Comparison of ENCODE assay signal across 23 cellular contexts in the genomic region with DNA sequence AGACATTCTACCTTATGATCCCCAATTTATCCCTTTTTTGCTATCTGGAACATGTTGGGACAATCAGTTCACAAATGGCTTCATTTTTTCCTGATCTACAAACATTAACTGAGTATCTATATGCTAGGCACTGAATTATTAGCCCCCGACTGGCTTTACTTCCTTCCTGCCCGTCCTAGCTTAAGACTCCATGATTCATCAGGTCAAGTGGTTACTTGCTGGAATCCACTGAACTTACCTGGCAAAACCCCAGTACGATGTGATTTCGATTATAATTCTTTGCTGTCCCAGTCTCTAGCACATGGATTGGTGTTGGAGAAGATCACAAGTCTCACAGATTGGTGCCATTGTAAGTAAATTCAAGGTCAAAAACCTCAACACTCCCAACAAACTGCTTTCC.
"Had no signal": no experiment of that assay in that cellular context is flagged by ENCODE, and none has a peak within 500 bp of the region (broad histone marks: within the 10 kb centered on the region; RNA-seq: fewer than 3 reads in every experiment).

No MANE protein-coding gene starts in this region.

- H3K9me3 Mint-ChIP-seq: activated CD8-positive, alpha-beta T cell treated with anti-CD3 and anti-CD28 coated beads for 36 hours; activated naive CD4-positive, alpha-beta T cell treated with anti-CD3 and anti-CD28 coated beads, Interleukin-2, amount 50 U/mL, for 24 hours; activated T-helper 1 cell treated with anti-CD3 and anti-CD28 coated beads, Interleukin-12 subunit alpha, Interleukin-12 subunit beta, Interleukin-2, Interleukin-4 antibody, amounts not matched to agents 30 ng/mL and 10 ng/mL and 1 ng/mL, durations not matched to agents 14 hours and 24 hours and 36 hours had no signal

- H3K27ac Mint-ChIP-seq: activated CD8-positive, alpha-beta T cell treated with anti-CD3 and anti-CD28 coated beads for 36 hours; activated T-helper 1 cell treated with anti-CD3 and anti-CD28 coated beads, Interleukin-12 subunit alpha, Interleukin-12 subunit beta, Interleukin-2, Interleukin-4 antibody, amounts not matched to agents 30 ng/mL and 10 ng/mL and 1 ng/mL, durations not matched to agents 14 hours and 24 hours and 36 hours; T-helper 17 cell had no signal

- H3K4me1 ChIP-seq: Peyer's patch had no signal

- H3K27me3 Mint-ChIP-seq: activated CD8-positive, alpha-beta T cell treated with anti-CD3 and anti-CD28 coated beads for 36 hours; activated naive CD4-positive, alpha-beta T cell treated with anti-CD3 and anti-CD28 coated beads, Interleukin-2, amount 50 U/mL, for 24 hours; T-helper 17 cell had no signal

- H3K27me3 ChIP-seq: body of pancreas, cardiac muscle cell, Peyer's patch had no signal

- H3K27ac ChIP-seq: body of pancreas, cardiac muscle cell, Peyer's patch had no signal

- H3K4me3 Mint-ChIP-seq: activated CD8-positive, alpha-beta T cell treated with anti-CD3 and anti-CD28 coated beads for 36 hours; activated naive CD4-positive, alpha-beta T cell treated with anti-CD3 and anti-CD28 coated beads, Interleukin-2, amount 50 U/mL, for 24 hours; activated T-helper 1 cell treated with anti-CD3 and anti-CD28 coated beads, Interleukin-12 subunit alpha, Interleukin-12 subunit beta, Interleukin-2, Interleukin-4 antibody, amounts not matched to agents 30 ng/mL and 10 ng/mL and 1 ng/mL, durations not matched to agents 14 hours and 24 hours and 36 hours; T-helper 17 cell had no signal

- H3K9me3 ChIP-seq: body of pancreas, Peyer's patch had no signal

- H3K4me1 Mint-ChIP-seq: activated naive CD4-positive, alpha-beta T cell treated with anti-CD3 and anti-CD28 coated beads, Interleukin-2, amount 50 U/mL, for 24 hours; T-helper 17 cell had no signal

- H3K36me3 ChIP-seq: cardiac muscle cell had no signal

- DNase-seq: activated CD4-positive, CD25-positive, alpha-beta regulatory T cell; activated CD8-positive, alpha-beta memory T cell treated with anti-CD3 and anti-CD28 coated beads, Interleukin-2, amount 50 U/mL, for 4 hours; activated CD8-positive, alpha-beta T cell treated with anti-CD3 and anti-CD28 coated beads for 36 hours; activated effector memory CD4-positive, alpha-beta T cell treated with Interleukin-2 at 50 U/mL for 16 hours; activated naive CD4-positive, alpha-beta T cell; aorta; body of pancreas; Kasumi-1; KBM-7; NCI-H1092; NCI-H1417 treated with DMSO at 0.1 percent for 48 hours; NCI-H1694; NCI-H2029; NCI-H345; NCI-H510A treated with DMSO at 0.1 percent for 48 hours; NCI-H69; Peyer's patch; SHP77 treated with DMSO at 0.1 percent for 48 hours; T-helper 17 cell; T-helper 9 cell had no signal

- ATAC-seq: activated CD8-positive, alpha-beta T cell treated with anti-CD3 and anti-CD28 coated beads for 36 hours; body of pancreas; T-helper 17 cell had no signal

- H3K4me3 ChIP-seq: body of pancreas, cardiac muscle cell, Peyer's patch had no signal
